In genomic region chr4:153223935-153224334, GRCh38 we compare ENCODE assay signal across 8 cellular contexts. TPM values are rescaled to one million over a fixed set of nuclear protein-coding genes. Genes with fewer than 3 reads are reported as not detected.
DNase-seq lines count a peak whose midpoint lies in the region; ATAC-seq, FAIRE-seq and TF ChIP-seq lines count a peak whose summit lies in the region.

No MANE protein-coding gene starts in this region.

- intact Hi-C loops in prostate gland (cut with DNase I), result loop anchor here (10.0 kb wide), 1 partner anchor 241 kb away; the partner anchor contains the start of gene TMEM131L

- no peak for TF ChIP-seq POLR2A in prostate gland (IDR thresholded peaks at IDR 0.05)

- no peak for FAIRE-seq in RCC 7860 (lab: Jason Lieb, UNC)

- peak; percentile 23 for DNase-seq in ELF-1 (ENCODE audit: low read depth, low spot score)
- DNase-seq in RCC 7860 (ENCODE audit: low spot score), result peak; percentile 36
- peak; percentile 87 for DNase-seq in fibroblast of the aortic adventitia (ENCODE audit: low read depth)
- no peak for DNase-seq in prostate gland (ENCODE audit: low spot score)
- no peak for DNase-seq in activated CD8-positive, alpha-beta memory T cell treated with anti-CD3 and anti-CD28 coated beads, Interleukin-2, amount 50 U/mL, for 48 hours
- no peak for DNase-seq in NCI-H2081 (lab: John Stamatoyannopoulos, UW)

- H3K27ac ChIP-seq in prostate gland, result peak overlapping the region; percentile 87 to 89

- WGBS in prostate gland, result 3% methylated on average over 1 of the region's 1 CpG

- H3K27me3 ChIP-seq in prostate gland (replicated peaks; ENCODE audit: insufficient read depth), result no peaks in the 10 kb centered on the region

- H3K4me1 ChIP-seq in prostate gland (replicated peaks), result no peaks in the 10 kb centered on the region

- no peaks in the 10 kb centered on the region for H3K36me3 ChIP-seq in prostate gland

- TF ChIP-seq CTCF in fibroblast of the aortic adventitia (IDR thresholded peaks at IDR 0.05; ENCODE audit: insufficient read depth, low read length) (no peak), prostate gland (IDR thresholded peaks at IDR 0.05) (no peak)

- no peaks in the 10 kb centered on the region for H3K9me3 ChIP-seq in prostate gland

- H3K4me3 ChIP-seq in fibroblast of the aortic adventitia (ENCODE audit: low read depth, low read length), result peak overlapping the region; percentile 79
- H3K4me3 ChIP-seq in prostate gland, result peak overlapping the region; percentile 52 to 59

- no peak for ATAC-seq in GM18907 (IDR thresholded peaks at IDR 0.05; ENCODE audit: unreplicated experiment)
- ATAC-seq in HG03135 (IDR thresholded peaks at IDR 0.05; ENCODE audit: unreplicated experiment), result no peak

RNA-seq across cellular contexts. Expression of gene TRIM2, which starts 19.7 kb away (rescaled TPM):
- total RNA-seq in fibroblast of the aortic adventitia (ENCODE audit: low replicate concordance), result 34.6 and 78.5 TPM in 2 replicates
- 10 to 100 TPM; 54.5 to 70.4 TPM for total RNA-seq in prostate gland

Comparison
In these comparisons a context has a peak if more than half of its experiments do, and no peak if none do; other contexts are left out.
1. DNase-seq: peak in ELF-1 (single experiment), RCC 7860 (single experiment) and fibroblast of the aortic adventitia (single experiment); none in prostate gland (single experiment), activated CD8-positive, alpha-beta memory T cell treated with anti-CD3 and anti-CD28 coated beads, Interleukin-2, amount 50 U/mL, for 48 hours (single experiment) and NCI-H2081 (0 of 2).